17 cellular contexts compared by ENCODE assay signal in genomic region chr22:32605576-32605975, GRCh38.
DNase-seq lines count a peak whose midpoint lies in the region; ATAC-seq, FAIRE-seq and TF ChIP-seq lines count a peak whose summit lies in the region.
"Had no signal": no experiment of that assay in that cellular context is flagged by ENCODE, and none has a peak within 500 bp of the region (broad histone marks: within the 10 kb centered on the region; RNA-seq: fewer than 3 reads in every experiment).

No MANE protein-coding gene starts in this region.

- no peaks in the 10 kb centered on the region for H3K79me2 ChIP-seq in MM.1S (ENCODE audit: low read length)

- no peak for DNase-seq in IMR-90
- DNase-seq in bronchial epithelial cell (ENCODE audit: low read depth), result peak; percentile 70
- no peak for DNase-seq in uterus
- no peak for DNase-seq in MM.1S
- no peak for DNase-seq in islet precursor cell
- DNase-seq in left lobe of liver (ENCODE audit: low spot score), result no peak
- DNase-seq: CD4-positive, alpha-beta memory T cell; Karpas-422; NCI-H1417; NCI-H1694 treated with DMSO at 0.1 percent for 48 hours; NCI-H2081 treated with DMSO at 0.1 percent for 48 hours; NCI-H2171 treated with DMSO at 0.1 percent for 48 hours; NCI-H524 treated with DMSO at 0.1 percent for 48 hours; SHP77 had no signal

- no peak overlapping the region; the same call in 1 of the 2 replicates for H2BK120ac ChIP-seq in IMR-90 (ENCODE audit: low read depth, low read length)

- H3K4me1 Mint-ChIP-seq in nephron, result peaks cover 33% of the 10 kb centered on the region

- CTCF ChIA-PET in IMR-90 (lab: Yijun Ruan, JAX), result no interaction called here

- H3K27ac ChIP-seq in IMR-90 (ENCODE audit: insufficient read depth, low read length) (no peak overlapping the region), uterus (peak overlapping the region; percentile 84 to 90), MM.1S (ENCODE audit: low read length) (no peak overlapping the region)

- H3K9ac ChIP-seq in IMR-90 (ENCODE audit: low read depth, low read length) (no peak overlapping the region), MM.1S (ENCODE audit: low read length) (no peak overlapping the region)

- no peak overlapping the region for H2AK9ac ChIP-seq in IMR-90 (replicated peaks; ENCODE audit: low read depth, low read length, poor library complexity)

- ATAC-seq in IMR-90 (ENCODE audit: low read depth) (no peak), left lobe of liver (no peak)

- peaks cover 6% of the 10 kb centered on the region for H3K9me1 ChIP-seq in IMR-90 (ENCODE audit: insufficient read depth, low read length)

- no peak overlapping the region for H4K91ac ChIP-seq in IMR-90 (ENCODE audit: insufficient read depth, low read depth, low read length)

- dilution Hi-C loops in IMR-90 (cut with HindIII; ENCODE audit: low sequenced_read_pairs, unreplicated experiment), result no loop called here

- peak overlapping the region; percentile 39 for H2AFZ ChIP-seq in IMR-90 (replicated peaks; ENCODE audit: low read length, poor library complexity)
- no peak overlapping the region for H2AFZ ChIP-seq in MM.1S (ENCODE audit: low read length)

- H3K14ac ChIP-seq in IMR-90 (replicated peaks; ENCODE audit: low read depth, low read length), result no peak overlapping the region

- H2BK5ac ChIP-seq in IMR-90 (ENCODE audit: low read depth, low read length, poor library complexity, severe bottlenecking), result no peak overlapping the region

- H3K9me3 Mint-ChIP-seq in nephron, result no peaks in the 10 kb centered on the region
- H3K9me3 Mint-ChIP-seq: CD4-positive, alpha-beta memory T cell had no signal

- peak overlapping the region; percentile 27; the same call in 1 of the 3 replicates for H2BK15ac ChIP-seq in IMR-90 (ENCODE audit: low read depth, low read length)

- H3K9me3 ChIP-seq in IMR-90 (ENCODE audit: control insufficient read depth, insufficient read depth, low read length) (no peaks in the 10 kb centered on the region), uterus (no peaks in the 10 kb centered on the region), MM.1S (replicated peaks; ENCODE audit: insufficient read depth, low read length) (no peaks in the 10 kb centered on the region)

- 100% methylated on average over 1 of the region's 4 CpGs; no CpG with 5 or more reads in 1 of the 2 experiments for WGBS in IMR-90 (ENCODE audit: extremely low coverage in 2 of 2, insufficient read length in 1 of 2), 2 experiments

- H3K4me3 ChIP-seq in IMR-90 (ENCODE audit: insufficient read depth, low read depth, low read length) (no peak overlapping the region), bronchial epithelial cell (ENCODE audit: low read depth, low read length) (no peak overlapping the region), uterus (no peak overlapping the region), MM.1S (ENCODE audit: low read length) (no peak overlapping the region)

- POLR2A ChIA-PET in IMR-90 (lab: Charles Lee; ENCODE audit: unreplicated experiment), result no interaction called here

- no peaks in the 10 kb centered on the region for H3K79me1 ChIP-seq in IMR-90 (ENCODE audit: low read depth in 1 of 2, low read length in 2 of 2)

- no peak overlapping the region for H4K8ac ChIP-seq in IMR-90 (ENCODE audit: low read depth in 2 of 2, low read length in 2 of 2)

- H3K23ac ChIP-seq in IMR-90 (ENCODE audit: low read depth, low read length), result no peak overlapping the region

- H2BK20ac ChIP-seq in IMR-90 (ENCODE audit: low read depth, low read length), result no peak overlapping the region; the same call in 1 of the 2 replicates

- peak; percentile 66 for FAIRE-seq in bronchial epithelial cell (lab: Jason Lieb, UNC)
- FAIRE-seq: GM12891, H1 had no signal

- no peaks in the 10 kb centered on the region for H4K20me1 ChIP-seq in IMR-90 (ENCODE audit: insufficient read depth, low read length)
- H4K20me1 ChIP-seq in MM.1S (ENCODE audit: insufficient read depth, low read length), result no peaks in the 10 kb centered on the region

- peak overlapping the region; percentile 43; the same call in 1 of the 2 replicates for H2AK5ac ChIP-seq in IMR-90 (ENCODE audit: low read depth, low read length)

- no peaks in the 10 kb centered on the region for H3K36me3 Mint-ChIP-seq in nephron (ENCODE audit: low read depth)
- H3K36me3 Mint-ChIP-seq: CD4-positive, alpha-beta memory T cell had no signal

- no peaks in the 10 kb centered on the region for H3K27me3 ChIP-seq in IMR-90 (ENCODE audit: control insufficient read depth, insufficient read depth, low read length)
- no peaks in the 10 kb centered on the region for H3K27me3 ChIP-seq in bronchial epithelial cell (ENCODE audit: control insufficient read depth, insufficient read depth, low read length)
- no peaks in the 10 kb centered on the region for H3K27me3 ChIP-seq in uterus
- no peaks in the 10 kb centered on the region for H3K27me3 ChIP-seq in MM.1S (replicated peaks; ENCODE audit: insufficient read depth, low read length)

- H3K4me2 ChIP-seq in IMR-90 (ENCODE audit: low read depth, low read length), result no peak overlapping the region
- H3K4me2 ChIP-seq in MM.1S (ENCODE audit: low read depth, low read length), result no peak overlapping the region

- TF ChIP-seq POLR2A in IMR-90 (IDR thresholded peaks at IDR 0.05; ENCODE audit: low read depth, low read length), result no peak
- no peak for TF ChIP-seq POLR2A in uterus (IDR thresholded peaks at IDR 0.05)

- in situ Hi-C loops in IMR-90 (cut with MboI; ENCODE audit: low sequenced_read_pairs), result no loop called here

- H3K56ac ChIP-seq in IMR-90 (ENCODE audit: extremely low read depth, insufficient read depth, low read length), result no peak overlapping the region

- TF ChIP-seq CTCF in IMR-90 (conservative IDR thresholded peaks at IDR 0.05; ENCODE audit: low read depth, low read length) (no peak), bronchial epithelial cell (IDR thresholded peaks at IDR 0.05; ENCODE audit: insufficient read depth, low read length, severe bottlenecking) (no peak), nephron (IDR thresholded peaks at IDR 0.05; ENCODE audit: unreplicated experiment in 3 of 3) (no peak), uterus (IDR thresholded peaks at IDR 0.05) (no peak), MM.1S (IDR thresholded peaks at IDR 0.05; ENCODE audit: low read length) (no peak)

- H3K4me3 Mint-ChIP-seq in nephron, result no peak overlapping the region

- H3K18ac ChIP-seq in IMR-90 (ENCODE audit: low read depth, low read length), result no peak overlapping the region

- H3K36me3 ChIP-seq in IMR-90 (ENCODE audit: control insufficient read depth, insufficient read depth, low read length) (no peaks in the 10 kb centered on the region), bronchial epithelial cell (ENCODE audit: control insufficient read depth, insufficient read depth, low read length) (no peaks in the 10 kb centered on the region), uterus (no peaks in the 10 kb centered on the region), MM.1S (replicated peaks; ENCODE audit: insufficient read depth, low read length) (no peaks in the 10 kb centered on the region)

- no peaks in the 10 kb centered on the region for H3K9me2 ChIP-seq in MM.1S (replicated peaks; ENCODE audit: insufficient read depth, low read length)

- H3K4ac ChIP-seq in IMR-90 (ENCODE audit: low read depth, low read length), result no peak overlapping the region; the same call in 1 of the 2 replicates

- no peak for TF ChIP-seq RAD21 in IMR-90 (IDR thresholded peaks at IDR 0.05; ENCODE audit: low read length)

- intact Hi-C loops in IMR-90 (cut with micrococcal nuclease), result no loop called here
- intact Hi-C loops in uterus (cut with DNase I; ENCODE audit: low total_unique reads), result no loop called here

- H3K4me1 ChIP-seq in IMR-90 (ENCODE audit: control insufficient read depth, insufficient read depth, low read length), result peaks cover 8% of the 10 kb centered on the region; the same call in 1 of the 2 replicates
- peaks cover 5% of the 10 kb centered on the region in 2 donors for H3K4me1 ChIP-seq in uterus
- H3K4me1 ChIP-seq in MM.1S (ENCODE audit: low read length), result no peaks in the 10 kb centered on the region

- peak overlapping the region; percentile 13 to 73 (median 48) for H3K27ac Mint-ChIP-seq in nephron

- H3K27me3 Mint-ChIP-seq in nephron (ENCODE audit: low read depth), result peaks cover 8% of the 10 kb centered on the region

- BruUV-seq in IMR-90 (replicated peaks; lab: Mats Ljungman, UMichigan), result no TSS peak

- H3F3A ChIP-seq in MM.1S (ENCODE audit: insufficient read depth, low read length), result no peaks in the 10 kb centered on the region

- H4K5ac ChIP-seq in IMR-90 (ENCODE audit: low read depth, low read length), result no peak overlapping the region

TF ChIP-seq in IMR-90, 13 proteins besides CTCF, POLR2A, EP300 and RAD21:
- TF ChIP-seq SMC3 (IDR thresholded peaks at IDR 0.05; ENCODE audit: low read depth, low read length), result no peak
- no peak for TF ChIP-seq RCOR1 (IDR thresholded peaks at IDR 0.05; ENCODE audit: insufficient replicate concordance, low read length)
- no peak for TF ChIP-seq ELK1 (IDR thresholded peaks at IDR 0.05; ENCODE audit: borderline replicate concordance, low read depth, low read length)
- TF ChIP-seq CEBPB (IDR thresholded peaks at IDR 0.05; ENCODE audit: low read depth, low read length), result no peak
- TF ChIP-seq MAFK (IDR thresholded peaks at IDR 0.05; ENCODE audit: low read depth, low read length), result no peak
- no peak for TF ChIP-seq MAZ (IDR thresholded peaks at IDR 0.05; ENCODE audit: borderline replicate concordance, low read depth, low read length)
- TF ChIP-seq MXI1 (IDR thresholded peaks at IDR 0.05; ENCODE audit: borderline replicate concordance, low read depth, low read length), result no peak
- TF ChIP-seq BHLHE40 (IDR thresholded peaks at IDR 0.05; ENCODE audit: low read depth, low read length), result no peak
- TF ChIP-seq NFE2L2 (IDR thresholded peaks at IDR 0.05; ENCODE audit: low read depth, low read length), result no peak

Comparison
In these comparisons a context has a peak if more than half of its experiments do, and no peak if none do; other contexts are left out.
1. H3K27ac ChIP-seq: peak in uterus (2 of 2); none in IMR-90 (single experiment) and MM.1S (single experiment).